ENCODE assay signal across 28 cellular contexts in the genomic region with DNA sequence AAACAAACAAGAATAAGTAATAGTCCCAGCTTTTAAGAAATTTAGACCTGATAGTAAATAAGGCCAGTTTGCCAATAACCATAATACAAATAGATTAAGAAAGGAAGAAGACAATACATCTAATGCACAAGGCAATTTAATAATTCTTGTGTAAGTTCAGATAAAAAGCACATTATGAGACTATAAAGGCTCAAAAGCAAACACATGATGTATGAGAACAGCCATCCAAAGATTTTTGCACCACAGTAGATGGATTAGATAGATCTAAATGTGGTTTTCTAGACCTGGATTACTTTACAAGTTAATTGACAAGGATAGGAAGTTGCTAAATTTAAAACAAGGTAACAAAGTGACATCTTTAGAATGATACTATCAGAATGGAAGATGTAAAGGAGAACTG.
"Had no signal": no experiment of that assay in that cellular context is flagged by ENCODE, and none has a peak within 500 bp of the region (broad histone marks: within the 10 kb centered on the region; RNA-seq: fewer than 3 reads in every experiment).

No MANE protein-coding gene starts in this region.

- H3K36me3 ChIP-seq: ascending aorta, cardiac muscle cell, WERI-Rb-1 had no signal

- H3K27ac ChIP-seq: ascending aorta, cardiac muscle cell, WERI-Rb-1 had no signal

- H3K27me3 ChIP-seq: ascending aorta, cardiac muscle cell had no signal

- H3K4me3 ChIP-seq: ascending aorta, cardiac muscle cell had no signal

- H3K9me3 ChIP-seq: ascending aorta had no signal

- DNase-seq: activated CD4-positive, alpha-beta memory T cell treated with anti-CD3 and anti-CD28 coated beads, Interleukin-2, amount 10 ng/mL, durations not matched to agents 7 days and 5 days; activated CD4-positive, alpha-beta T cell treated with anti-CD3 and anti-CD28 coated beads for 1 hour; activated CD4-positive, alpha-beta T cell treated with anti-CD3 and anti-CD28 coated beads for 36 hours; activated CD4-positive, alpha-beta T cell treated with anti-CD3 and anti-CD28 coated beads for 48 hours; activated CD4-positive, alpha-beta T cell treated with anti-CD3 and anti-CD28 coated beads, Interleukin-2, amount 10 ng/mL, durations not matched to agents 7 days and 5 days; activated CD4-positive, alpha-beta T cell treated with anti-CD3 and anti-CD28 coated beads, Interleukin-2, amount 50 U/mL, for 48 hours; activated CD4-positive, CD25-positive, alpha-beta regulatory T cell; activated CD8-positive, alpha-beta memory T cell treated with anti-CD3 and anti-CD28 coated beads for 24 hours; activated CD8-positive, alpha-beta memory T cell treated with anti-CD3 and anti-CD28 coated beads, Interleukin-2, amount 10 ng/mL, durations not matched to agents 7 days and 5 days; activated CD8-positive, alpha-beta memory T cell treated with anti-CD3 and anti-CD28 coated beads, Interleukin-2, amount 50 U/mL, for 48 hours; activated CD8-positive, alpha-beta T cell treated with anti-CD3 and anti-CD28 coated beads, Interleukin-2, amount 10 ng/mL, durations not matched to agents 7 days and 5 days; activated effector memory CD4-positive, alpha-beta T cell treated with Interleukin-2 at 50 U/mL for 16 hours; activated gamma-delta T cell; activated naive CD4-positive, alpha-beta T cell treated with anti-CD3 and anti-CD28 coated beads, Interleukin-2, amount 10 ng/mL, durations not matched to agents 7 days and 5 days; activated naive CD4-positive, alpha-beta T cell treated with Interleukin-2 at 50 U/mL for 16 hours; activated naive CD8-positive, alpha-beta T cell treated with anti-CD3 and anti-CD28 coated beads, Interleukin-2, amount 10 ng/mL, durations not matched to agents 7 days and 5 days; activated naive CD8-positive, alpha-beta T cell treated with anti-CD3 and anti-CD28 coated beads, Interleukin-2, amount 50 U/mL, for 24 hours; activated T-cell treated with anti-CD3 and anti-CD28 coated beads, Interleukin-2, amount 50 U/mL, for 24 hours; activated T-cell treated with anti-CD3 and anti-CD28 coated beads, Interleukin-2, amount 50 U/mL, for 48 hours; amygdala; anterior cingulate cortex; caudate nucleus; cerebellar nuclear complex; T-helper 2 cell; T-helper 9 cell; WERI-Rb-1 had no signal
